ENCODE assay signal across 12 cellular contexts in the genomic region with DNA sequence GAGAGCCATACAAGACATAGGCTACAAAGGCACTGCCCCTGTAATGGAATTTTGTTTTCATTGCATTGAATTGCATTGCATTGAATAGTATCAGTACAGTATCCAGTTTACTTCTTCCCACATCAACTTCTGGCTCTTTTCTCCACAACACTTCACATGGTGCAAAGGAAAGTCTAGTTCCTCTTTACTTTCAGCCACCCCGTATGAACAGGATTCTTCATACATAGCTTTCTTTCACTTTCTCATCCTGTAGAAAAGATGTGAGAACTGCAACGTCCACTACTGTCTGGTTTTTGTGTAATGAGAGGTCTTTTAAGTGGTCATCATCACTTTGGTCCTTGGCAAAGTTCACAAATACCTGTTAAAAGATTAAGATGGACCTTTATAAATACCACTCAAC. TPM values are rescaled to one million over a fixed set of nuclear protein-coding genes. Genes with fewer than 3 reads are reported as not detected.
A peak's percentile ranks its signal among the peaks of the same experiment; 100 is the strongest.
DNase-seq lines count a peak whose midpoint lies in the region; ATAC-seq, FAIRE-seq and TF ChIP-seq lines count a peak whose summit lies in the region.
"Had no signal": no experiment of that assay in that cellular context is flagged by ENCODE, and none has a peak within 500 bp of the region (broad histone marks: within the 10 kb centered on the region; RNA-seq: fewer than 3 reads in every experiment).

No MANE protein-coding gene starts in this region.

- no peak overlapping the region for H3K4me3 Mint-ChIP-seq in mesothelial cell of epicardium
- H3K4me3 Mint-ChIP-seq: activated CD8-positive, alpha-beta memory T cell treated with anti-CD3 and anti-CD28 coated beads, Interleukin-2, amount 10 ng/mL, durations not matched to agents 7 days and 5 days; T-helper 1 cell treated with Interleukin-12 subunit alpha and Interleukin-12 subunit beta and Interleukin-4 antibody, amounts not matched to agents 30 μg/mL and 1 μg/mL, for 36 hours had no signal

- H3K27ac ChIP-seq in GM12878 (ENCODE audit: control insufficient read depth, insufficient read depth) (no peak overlapping the region), esophagus squamous epithelium (no peak overlapping the region)
- H3K27ac ChIP-seq: vagina had no signal

- intact Hi-C loops in GM12878 (cut with micrococcal nuclease; ENCODE audit: unreplicated experiment) (no loop called here), lower leg skin (cut with DNase I; ENCODE audit: low total_unique reads) (no loop called here), esophagus squamous epithelium (cut with DNase I) (no loop called here)

- ATAC-seq in GM18867 (IDR thresholded peaks at IDR 0.05; ENCODE audit: unreplicated experiment) (peak; percentile 92), GM21619 (IDR thresholded peaks at IDR 0.05; ENCODE audit: unreplicated experiment) (peak; percentile 91), HG03175 (IDR thresholded peaks at IDR 0.05; ENCODE audit: unreplicated experiment) (peak; percentile 87), GM12878 (peak; percentile 91)
- ATAC-seq: activated CD8-positive, alpha-beta memory T cell treated with anti-CD3 and anti-CD28 coated beads, Interleukin-2, amount 10 ng/mL, durations not matched to agents 7 days and 5 days had no signal

- H3K27me3 ChIP-seq in GM12878 (replicated peaks in 1 of 2; ENCODE audit: control insufficient read depth in 2 of 2, insufficient read depth in 2 of 2, low read length in 1 of 2): no peaks in the 10 kb centered on the region
- no peaks in the 10 kb centered on the region for H3K27me3 ChIP-seq in esophagus squamous epithelium
- H3K27me3 ChIP-seq: vagina had no signal

- no peaks in the 10 kb centered on the region for H3K9me3 Mint-ChIP-seq in mesothelial cell of epicardium
- H3K9me3 Mint-ChIP-seq: T-helper 1 cell treated with Interleukin-12 subunit alpha and Interleukin-12 subunit beta and Interleukin-4 antibody, amounts not matched to agents 30 μg/mL and 1 μg/mL, for 36 hours had no signal

- H3K27ac Mint-ChIP-seq in mesothelial cell of epicardium: no peak overlapping the region
- H3K27ac Mint-ChIP-seq: activated CD8-positive, alpha-beta memory T cell treated with anti-CD3 and anti-CD28 coated beads, Interleukin-2, amount 10 ng/mL, durations not matched to agents 7 days and 5 days; T-helper 1 cell treated with Interleukin-12 subunit alpha and Interleukin-12 subunit beta and Interleukin-4 antibody, amounts not matched to agents 30 μg/mL and 1 μg/mL, for 36 hours had no signal

- peak overlapping the region; percentile 48 for H2AFZ ChIP-seq in GM12878 (ENCODE audit: control insufficient read depth, low read depth, low read length)

- H3K36me3 Mint-ChIP-seq in mesothelial cell of epicardium: peaks cover 38% of the 10 kb centered on the region
- H3K36me3 Mint-ChIP-seq: activated CD8-positive, alpha-beta memory T cell treated with anti-CD3 and anti-CD28 coated beads, Interleukin-2, amount 10 ng/mL, durations not matched to agents 7 days and 5 days had no signal

- no peaks in the 10 kb centered on the region for H3K27me3 Mint-ChIP-seq in mesothelial cell of epicardium (ENCODE audit: low read depth)

- H3K4me1 ChIP-seq in GM12878 (ENCODE audit: control insufficient read depth, insufficient read depth, low read length) (no peaks in the 10 kb centered on the region; the same call in 1 of the 2 replicates), esophagus squamous epithelium (no peaks in the 10 kb centered on the region)
- H3K4me1 ChIP-seq: vagina had no signal

- BruUV-seq in GM12878 (replicated peaks; lab: Mats Ljungman, UMichigan): no TSS peak

- no peaks in the 10 kb centered on the region for H3K36me3 ChIP-seq in GM12878 (ENCODE audit: control insufficient read depth in 2 of 2, insufficient read depth in 2 of 2, low read length in 1 of 2)
- H3K36me3 ChIP-seq in esophagus squamous epithelium: peaks cover 2 to 80% (median 39%) of the 10 kb centered on the region in 3 donors

- CTCF ChIA-PET in GM12878 (lab: Yijun Ruan, JAX): interaction anchor here (0.6 to 1.4 kb wide), 2 partner anchors 78 to 80 kb away, joined by 3 read pairs; no protein-coding TSS in a partner anchor

- in situ Hi-C loops in GM12878 (cut with MboI): no loop called here

- no peaks in the 10 kb centered on the region for H3K4me1 Mint-ChIP-seq in mesothelial cell of epicardium

- TF ChIP-seq RAD21 in GM12878 (IDR thresholded peaks at IDR 0.05; ENCODE audit: insufficient read depth, low read depth, low read length): no peak

- DNase-seq in GM12878 (ENCODE audit: low read depth, low spot score): no peak
- DNase-seq in mesothelial cell of epicardium (ENCODE audit: low spot score in 2 of 2, unreplicated experiment in 2 of 2): no peak
- DNase-seq in lower leg skin (ENCODE audit: low spot score in 2 of 2): no peak
- DNase-seq in activated CD4-positive, alpha-beta T cell treated with anti-CD3 and anti-CD28 coated beads for 48 hours: no peak
- DNase-seq in esophagus squamous epithelium (lab: John Stamatoyannopoulos, UW): no peak
- DNase-seq: activated CD8-positive, alpha-beta memory T cell treated with anti-CD3 and anti-CD28 coated beads, Interleukin-2, amount 10 ng/mL, durations not matched to agents 7 days and 5 days; kidney had no signal

- RAD21 ChIA-PET in GM12878 (lab: Charles Lee; ENCODE audit: unreplicated experiment): interaction anchor here (0.5 kb wide), 1 partner anchor 101 kb away, joined by 4 read pairs; no protein-coding TSS in a partner anchor

- no peak for TF ChIP-seq EP300 in GM12878 (IDR thresholded peaks at IDR 0.05; ENCODE audit: borderline replicate concordance in 1 of 2, control insufficient read depth in 1 of 2, low read depth in 2 of 2, low read length in 2 of 2)

- FAIRE-seq in GM12878 (lab: Jason Lieb, UNC): no peak
- FAIRE-seq: kidney had no signal

- 0% methylated on average over 2 of the region's 2 CpGs for WGBS in GM12878 (ENCODE audit: insufficient coverage, insufficient replicate concordance, low lambda C conversion rate, missing lambda C conversion rate)
- WGBS in lower leg skin, 2 donors: 75 to 79% methylated on average over 2 of the region's 2 CpGs
- WGBS in esophagus squamous epithelium, 2 donors: 55 to 59% methylated on average over 2 of the region's 2 CpGs

- TF ChIP-seq CTCF in GM12878 (IDR thresholded peaks at IDR 0.05 in 2 of 3, conservative IDR thresholded peaks at IDR 0.05 in 1 of 3; ENCODE audit: control insufficient read depth in 2 of 3, extremely low read depth in 1 of 3, insufficient read depth in 1 of 3, low read depth in 3 of 3, low read length in 3 of 3): no peak
- TF ChIP-seq CTCF in mesothelial cell of epicardium (IDR thresholded peaks at IDR 0.05; ENCODE audit: unreplicated experiment): no peak
- no peak for TF ChIP-seq CTCF in lower leg skin (IDR thresholded peaks at IDR 0.05)
- no peak for TF ChIP-seq CTCF in esophagus squamous epithelium (IDR thresholded peaks at IDR 0.05)

- H3K4me2 ChIP-seq in GM12878 (ENCODE audit: control insufficient read depth, insufficient read depth): peak overlapping the region; percentile 22

- no peaks in the 10 kb centered on the region for H3K79me2 ChIP-seq in GM12878 (ENCODE audit: control insufficient read depth, insufficient read depth, low read length)

- H3K4me3 ChIP-seq in GM12878 (no peak overlapping the region), lower leg skin (ENCODE audit: low read depth, poor library complexity, severe bottlenecking) (no peak overlapping the region), esophagus squamous epithelium (no peak overlapping the region)
- H3K4me3 ChIP-seq: vagina had no signal

- no peak for TF ChIP-seq POLR2A in GM12878 (IDR thresholded peaks at IDR 0.05; ENCODE audit: low read depth, low read length)
- no peak for TF ChIP-seq POLR2A in lower leg skin (IDR thresholded peaks at IDR 0.05)
- TF ChIP-seq POLR2A in esophagus squamous epithelium (IDR thresholded peaks at IDR 0.05): no peak

- no peak overlapping the region for H3K9ac ChIP-seq in GM12878 (ENCODE audit: control insufficient read depth, insufficient read depth, low read length)

- SMC1A ChIA-PET in GM12878 (lab: Charles Lee; ENCODE audit: uncharacterized antibody, unreplicated experiment): interaction anchor here (1.0 kb wide), 1 partner anchor 77 kb away, joined by 3 read pairs; no protein-coding TSS in a partner anchor

- H4K20me1 ChIP-seq in GM12878 (ENCODE audit: control insufficient read depth, insufficient read depth): no peaks in the 10 kb centered on the region

- POLR2A ChIA-PET in GM12878 (lab: Charles Lee): interaction anchor here (0.5 kb wide), 1 partner anchor 37 kb away, joined by 3 read pairs; the partner anchor contains the start of gene NIPSNAP3A

- no peaks in the 10 kb centered on the region for H3K9me3 ChIP-seq in GM12878 (replicated peaks; ENCODE audit: control insufficient read depth, insufficient read depth, low read length)
- no peaks in the 10 kb centered on the region for H3K9me3 ChIP-seq in esophagus squamous epithelium
- H3K9me3 ChIP-seq: vagina had no signal

RNA-seq across cellular contexts. Expression of gene NIPSNAP3B, which starts 20.2 kb away (rescaled TPM):
- total RNA-seq in GM12878 (2013; cell fraction: nucleolus; rRNA removed): 23.4 and 24.0 TPM in 2 replicates
- total RNA-seq in GM12878 (2014; rRNA removed) (3.1 and 5.3 TPM in 2 replicates), GM12878 (2014; rRNA removed; fragmentation: Illumina TruSeq; extraction: Trizol) (3.6 and 4.5 TPM in 2 replicates), GM12878 (2021) (4.6 and 4.7 TPM in 2 replicates), mesothelial cell of epicardium (9.2 to 10.1 TPM (median 9.9 TPM) in 3 replicates), lower leg skin (1 to 10 TPM; 1.6 to 3.2 (median 1.9) TPM), esophagus squamous epithelium (1 to 10 TPM in 1 of 4 donors, under 1 TPM in 1, not detected in 2; 0.13 to 2.7 TPM)
- 1.3 TPM for polyA plus RNA-seq in GM12878 (2011; ENCODE audit: low read depth)
- polyA plus RNA-seq in GM12878 (2011; rRNA removed) (4.3 and 6.6 TPM in 2 replicates), GM12878 (2014; fragmentation: Illumina TruSeq; extraction: Trizol) (3.8 and 7.6 TPM in 2 replicates), GM12878 (2014; fragmentation: Nextera tagmentation; extraction: Ambion mirVana) (1 to 10 TPM; 4.9 to 6.9 TPM), GM12878 (2014; rRNA removed) (2.8 and 4.2 TPM in 2 replicates), GM12878 (2016; fragmentation: Nextera tagmentation; extraction: Ambion mirVana) (1 to 10 TPM; 4.3 to 5.2 TPM)
- 1.2 TPM in 2 replicates for polyA plus RNA-seq in GM12878 (2011; cell fraction: cytosol; rRNA removed)
- polyA plus RNA-seq in GM12878 (2011; cell fraction: nucleus; rRNA removed): 3.9 and 6.9 TPM in 2 replicates
- polyA plus RNA-seq in GM12878 (2012): 2.0 and 2.7 TPM in 2 replicates
- polyA minus RNA-seq in GM12878 (2011; rRNA and poly(A)+ RNA removed): 1.1 and 1.8 TPM in 2 replicates
- 1.2 TPM in 1 of 2 replicates, not detected in the other for polyA minus RNA-seq in GM12878 (2011; cell fraction: cytosol; rRNA and poly(A)+ RNA removed)
- polyA minus RNA-seq in GM12878 (2011; cell fraction: nucleus; rRNA and poly(A)+ RNA removed): 2.6 and 3.1 TPM in 2 replicates

RNA-seq across cellular contexts. Expression of gene NIPSNAP3A, which starts 36.6 kb away (rescaled TPM):
- 20.7 and 22.4 TPM in 2 replicates for total RNA-seq in GM12878 (2013; cell fraction: nucleolus; rRNA removed)
- total RNA-seq in GM12878 (2014; rRNA removed) (26.3 and 30.0 TPM in 2 replicates), GM12878 (2014; rRNA removed; fragmentation: Illumina TruSeq; extraction: Trizol) (21.0 and 24.3 TPM in 2 replicates), GM12878 (2021) (19.1 and 19.5 TPM in 2 replicates), mesothelial cell of epicardium (25.1 to 26.2 TPM (median 25.6 TPM) in 3 replicates), lower leg skin (10 to 100 TPM; 22.0 to 30.1 (median 26.0) TPM), esophagus squamous epithelium (10 to 100 TPM; 20.1 to 34.2 (median 30.2) TPM)
- polyA plus RNA-seq in GM12878 (2011; ENCODE audit: low read depth): 11.2 TPM
- polyA plus RNA-seq in GM12878 (2011; rRNA removed) (41.7 and 56.7 TPM in 2 replicates), GM12878 (2014; fragmentation: Illumina TruSeq; extraction: Trizol) (21.3 and 25.6 TPM in 2 replicates), GM12878 (2014; fragmentation: Nextera tagmentation; extraction: Ambion mirVana) (10 to 100 TPM; 60.9 to 87.2 TPM), GM12878 (2014; rRNA removed) (17.1 and 25.6 TPM in 2 replicates), GM12878 (2016; fragmentation: Nextera tagmentation; extraction: Ambion mirVana) (10 to 100 TPM; 43.7 to 45.3 TPM)
- polyA plus RNA-seq in GM12878 (2011; cell fraction: cytosol; rRNA removed): 12.6 and 13.7 TPM in 2 replicates
- 19.9 and 22.7 TPM in 2 replicates for polyA plus RNA-seq in GM12878 (2011; cell fraction: nucleus; rRNA removed)
- polyA plus RNA-seq in GM12878 (2012): 11.1 and 13.1 TPM in 2 replicates
- 8.6 and 11.7 TPM in 2 replicates for polyA minus RNA-seq in GM12878 (2011; rRNA and poly(A)+ RNA removed)
- 3.7 and 6.5 TPM in 2 replicates for polyA minus RNA-seq in GM12878 (2011; cell fraction: cytosol; rRNA and poly(A)+ RNA removed)
- 5.4 and 7.3 TPM in 2 replicates for polyA minus RNA-seq in GM12878 (2011; cell fraction: nucleus; rRNA and poly(A)+ RNA removed)
